In genomic region chr13:49418206-49418605, GRCh38 we compare ENCODE assay signal across 18 cellular contexts. TPM values are rescaled to one million over a fixed set of nuclear protein-coding genes. Genes with fewer than 3 reads are reported as not detected.
DNase-seq lines count a peak whose midpoint lies in the region; ATAC-seq lines count a peak whose summit lies in the region.
"Had no signal": no experiment of that assay in that cellular context is flagged by ENCODE, and none has a peak within 500 bp of the region (broad histone marks: within the 10 kb centered on the region; RNA-seq: fewer than 3 reads in every experiment).

No MANE protein-coding gene starts in this region.

- H4K91ac ChIP-seq in mesenchymal stem cell (ENCODE audit: low read length) = no peak overlapping the region

- no peak for ATAC-seq in activated T-helper 17 cell treated with anti-CD3 and anti-CD28 coated beads, Interleukin-2, amount 50 U/mL, for 72 hours (replicated peaks)
- ATAC-seq: T-cell had no signal

- H2BK5ac ChIP-seq in mesenchymal stem cell (ENCODE audit: low read depth, low read length, poor library complexity, severe bottlenecking) = no peak overlapping the region

- no peak overlapping the region for H3K4me3 Mint-ChIP-seq in activated T-helper 17 cell treated with anti-CD3 and anti-CD28 coated beads, Interleukin-2, amount 50 U/mL, for 72 hours
- H3K4me3 Mint-ChIP-seq: B cell, HFFc6, T-cell had no signal

- no peak overlapping the region for H2BK15ac ChIP-seq in mesenchymal stem cell (ENCODE audit: low read depth, poor library complexity, severe bottlenecking)

- H3K4me1 ChIP-seq in mesenchymal stem cell (ENCODE audit: control insufficient read depth, insufficient read depth, low read depth, low read length) = peaks cover 1% of the 10 kb centered on the region

- no peak overlapping the region for H3K14ac ChIP-seq in mesenchymal stem cell (ENCODE audit: low read length in 2 of 2)

- peak; percentile 55 for DNase-seq in GF-D8 (lab: John Stamatoyannopoulos, UW)
- peak; percentile 76 for DNase-seq in MV-4-11 (lab: John Stamatoyannopoulos, UW)
- peak; percentile 69 for DNase-seq in OCI-M1 (lab: John Stamatoyannopoulos, UW)
- DNase-seq in foreskin melanocyte = peak; percentile 39
- DNase-seq in SW 1271 (lab: John Stamatoyannopoulos, UW) = no peak
- DNase-seq in mesenchymal stem cell = no peak
- DNase-seq: ACHN, HFFc6, MM.1S, NCI-H146, NCI-H2081 treated with DMSO at 0.1 percent for 48 hours, NCI-H226, NCI-H526, SHP77 treated with DMSO at 0.1 percent for 48 hours, T-cell had no signal

- no peak overlapping the region for H3K18ac ChIP-seq in mesenchymal stem cell (ENCODE audit: low read depth in 1 of 2, low read length in 2 of 2)

- H3K79me1 ChIP-seq in mesenchymal stem cell (replicated peaks; ENCODE audit: low read length, poor library complexity, severe bottlenecking) = peaks cover 1% of the 10 kb centered on the region

- no peaks in the 10 kb centered on the region for H3K36me3 Mint-ChIP-seq in activated T-helper 17 cell treated with anti-CD3 and anti-CD28 coated beads, Interleukin-2, amount 50 U/mL, for 72 hours (ENCODE audit: low read depth)

- no peak overlapping the region for H3K27ac Mint-ChIP-seq in activated T-helper 17 cell treated with anti-CD3 and anti-CD28 coated beads, Interleukin-2, amount 50 U/mL, for 72 hours
- H3K27ac Mint-ChIP-seq: B cell, HFFc6, T-cell had no signal

- no peaks in the 10 kb centered on the region for H3K36me3 ChIP-seq in mesenchymal stem cell (ENCODE audit: control insufficient read depth in 1 of 2, insufficient read depth in 2 of 2, low read depth in 1 of 2, low read length in 2 of 2)

- no peak overlapping the region for H3K4me3 ChIP-seq in mesenchymal stem cell (ENCODE audit: insufficient read depth in 1 of 2, low read depth in 1 of 2, low read length in 2 of 2)

- no peaks in the 10 kb centered on the region for H3K9me3 Mint-ChIP-seq in activated T-helper 17 cell treated with anti-CD3 and anti-CD28 coated beads, Interleukin-2, amount 50 U/mL, for 72 hours
- H3K9me3 Mint-ChIP-seq: HFFc6, T-cell had no signal

- no peak overlapping the region for H3K4ac ChIP-seq in mesenchymal stem cell (ENCODE audit: low read depth in 1 of 2, low read length in 2 of 2)

- WGBS in mesenchymal stem cell = 94% methylated on average over 1 of the region's 1 CpG

- H2AK5ac ChIP-seq in mesenchymal stem cell (ENCODE audit: low read length, severe bottlenecking) = no peak overlapping the region

- no peak overlapping the region for H2BK12ac ChIP-seq in mesenchymal stem cell (ENCODE audit: low read length in 2 of 2)

- no peaks in the 10 kb centered on the region for H3K4me1 Mint-ChIP-seq in activated T-helper 17 cell treated with anti-CD3 and anti-CD28 coated beads, Interleukin-2, amount 50 U/mL, for 72 hours
- H3K4me1 Mint-ChIP-seq: B cell had no signal

- no peak overlapping the region for H3K9ac ChIP-seq in mesenchymal stem cell (ENCODE audit: low read length)
- H3K9ac ChIP-seq: KMS-11 had no signal

- no peak overlapping the region for H3K27ac ChIP-seq in mesenchymal stem cell (ENCODE audit: low read length, poor library complexity, severe bottlenecking)
- H3K27ac ChIP-seq: KMS-11 had no signal

- H3K27me3 Mint-ChIP-seq in activated T-helper 17 cell treated with anti-CD3 and anti-CD28 coated beads, Interleukin-2, amount 50 U/mL, for 72 hours = peaks cover 3% of the 10 kb centered on the region
- H3K27me3 Mint-ChIP-seq: B cell had no signal

- H4K8ac ChIP-seq in mesenchymal stem cell (ENCODE audit: low read length) = no peak overlapping the region

- H3K9me3 ChIP-seq in mesenchymal stem cell (ENCODE audit: control insufficient read depth, low read length) = no peaks in the 10 kb centered on the region

- no peak overlapping the region for H2BK120ac ChIP-seq in mesenchymal stem cell (ENCODE audit: low read depth, low read length)

- H2AFZ ChIP-seq in mesenchymal stem cell (ENCODE audit: low read depth, low read length) = no peak overlapping the region

- H3K27me3 ChIP-seq in mesenchymal stem cell (ENCODE audit: control insufficient read depth in 1 of 2, insufficient read depth in 1 of 2, low read length in 2 of 2) = no peaks in the 10 kb centered on the region

- H3K23ac ChIP-seq in mesenchymal stem cell (ENCODE audit: low read length in 2 of 2) = no peak overlapping the region

- H3K4me2 ChIP-seq in mesenchymal stem cell (ENCODE audit: low read length, poor library complexity, severe bottlenecking) = no peak overlapping the region
- H3K4me2 ChIP-seq: KMS-11 had no signal

RNA-seq across cellular contexts. Expression of gene CAB39L, which starts 25.7 kb away (rescaled TPM):
- polyA plus RNA-seq in mesenchymal stem cell (2013, experiment 1 of 2) = 8.7 TPM
- 9.3 TPM for polyA plus RNA-seq in mesenchymal stem cell (2013, experiment 2 of 2)
- total RNA-seq in activated T-helper 17 cell treated with anti-CD3 and anti-CD28 coated beads, Interleukin-2, amount 50 U/mL, for 72 hours = 10 to 100 TPM in 1 of 2 donors, 1 to 10 TPM in 1; 5.1 to 13.8 TPM

RNA-seq across cellular contexts. Expression of gene SETDB2, which starts 25.9 kb away (rescaled TPM):
- 7.4 TPM for polyA plus RNA-seq in mesenchymal stem cell (2013, experiment 1 of 2)
- polyA plus RNA-seq in mesenchymal stem cell (2013, experiment 2 of 2) = 7.1 TPM
- total RNA-seq in activated T-helper 17 cell treated with anti-CD3 and anti-CD28 coated beads, Interleukin-2, amount 50 U/mL, for 72 hours = 10 to 100 TPM; 14.1 to 16.3 TPM

Comparison
In these comparisons a context has a peak if more than half of its experiments do, and no peak if none do; other contexts are left out.
1. DNase-seq: peak in GF-D8 (single experiment), MV-4-11 (single experiment), OCI-M1 (single experiment) and foreskin melanocyte (single experiment); none in SW 1271 (0 of 2) and mesenchymal stem cell (single experiment).